ENCODE assay signal across 27 cellular contexts in the genomic region with DNA sequence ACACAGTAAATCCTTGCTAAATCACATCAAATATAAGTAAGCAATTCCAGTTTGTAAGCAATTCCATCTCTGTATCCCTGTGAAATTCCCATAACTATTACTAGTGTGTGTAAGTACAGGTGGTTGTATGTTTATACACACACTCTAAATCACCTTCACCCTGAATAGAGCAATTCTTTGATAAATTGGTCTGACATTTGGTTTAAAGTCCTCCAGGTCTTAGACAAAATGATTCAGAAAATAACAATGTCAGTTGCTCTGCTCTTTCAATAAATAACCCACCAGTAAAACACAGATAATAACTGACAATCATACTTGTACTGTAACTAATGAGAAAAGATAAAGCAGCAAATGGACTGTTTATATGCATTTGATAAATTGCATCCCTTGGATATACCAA.
"Had no signal": no experiment of that assay in that cellular context is flagged by ENCODE, and none has a peak within 500 bp of the region (broad histone marks: within the 10 kb centered on the region; RNA-seq: fewer than 3 reads in every experiment).

No MANE protein-coding gene starts in this region.

- H3K9me3 Mint-ChIP-seq: dendritic cell treated with granulocyte-macrophage colony-stimulating factor and Interleukin-4, amounts not matched to agents 40 ng/mL and 50 ng/mL, for 4 days; endodermal cell; mesothelial cell of epicardium had no signal

- H3K79me2 ChIP-seq: hepatocyte had no signal

- H2AFZ ChIP-seq: hepatocyte had no signal

- H3K36me3 Mint-ChIP-seq: immature natural killer cell, mesothelial cell of epicardium had no signal

- FAIRE-seq: endometrium, keratinocyte had no signal

- H3K27ac ChIP-seq: colonic mucosa, epithelial cell of prostate, esophagus squamous epithelium, gastrocnemius medialis, heart left ventricle, hepatocyte, left lung, lower lobe of right lung had no signal

- DNase-seq: cerebellar nuclear complex; colonic mucosa; cortex of kidney; effector CD8-positive, alpha-beta T cell; effector memory CD8-positive, alpha-beta T cell; endodermal cell; erythroblast; esophagus squamous epithelium; foreskin fibroblast; foreskin melanocyte; gastrocnemius medialis; heart left ventricle; hypothalamus; immature natural killer cell; left cardiac atrium; left lung; left ventricle myocardium superior; lower lobe of right lung; mesenchymal stem cell; mucosa of descending colon had no signal

- H3K4me2 ChIP-seq: hepatocyte had no signal

- H3K4me3 Mint-ChIP-seq: dendritic cell treated with granulocyte-macrophage colony-stimulating factor and Interleukin-4, amounts not matched to agents 40 ng/mL and 50 ng/mL, for 4 days; effector memory CD8-positive, alpha-beta T cell; endodermal cell; immature natural killer cell; mesothelial cell of epicardium had no signal

- ATAC-seq: effector memory CD8-positive, alpha-beta T cell; esophagus mucosa; gastrocnemius medialis; heart left ventricle; left cardiac atrium; left lung; left ventricle myocardium superior; lower lobe of right lung; mucosa of descending colon had no signal

- H3K27ac Mint-ChIP-seq: dendritic cell treated with granulocyte-macrophage colony-stimulating factor and Interleukin-4, amounts not matched to agents 40 ng/mL and 50 ng/mL, for 4 days; effector memory CD8-positive, alpha-beta T cell; endodermal cell; immature natural killer cell; mesothelial cell of epicardium had no signal

- H3K4me1 ChIP-seq: colonic mucosa, esophagus squamous epithelium, gastrocnemius medialis, left lung, lower lobe of right lung had no signal

- H3K9me3 ChIP-seq: colonic mucosa, esophagus squamous epithelium, gastrocnemius medialis, heart left ventricle, left lung, lower lobe of right lung, mucosa of descending colon had no signal

- H3K27me3 ChIP-seq: colonic mucosa, esophagus squamous epithelium, gastrocnemius medialis, heart left ventricle, hepatocyte, left lung had no signal

- H3K27me3 Mint-ChIP-seq: effector memory CD8-positive, alpha-beta T cell had no signal

- H3K4me3 ChIP-seq: colonic mucosa, esophagus squamous epithelium, gastrocnemius medialis, heart left ventricle, hepatocyte, left lung, lower lobe of right lung, mucosa of descending colon had no signal

- H3K36me3 ChIP-seq: colonic mucosa, esophagus squamous epithelium, gastrocnemius medialis, heart left ventricle, left lung, lower lobe of right lung had no signal
